In genomic region chr14:23469127-23469905, GRCh38 we compare ENCODE assay signal across 8 cellular contexts. TPM values are rescaled to one million over a fixed set of nuclear protein-coding genes. Genes with fewer than 3 reads are reported as not detected.
DNase-seq lines count a peak whose midpoint lies in the region; ATAC-seq and TF ChIP-seq lines count a peak whose summit lies in the region.

NGDN (plus strand) TSS chr14:23469703; CDS start chr14:23469716, 13 bp downstream.

- peak within 1 kb of the TSS; percentile 51 for H2BK5ac ChIP-seq in IMR-90 (ENCODE audit: low read depth, low read length, poor library complexity, severe bottlenecking)

- intact Hi-C loops in IMR-90 (cut with micrococcal nuclease), result loop anchor here (1.0 kb wide), 1 partner anchor 141 kb away; no protein-coding TSS in a partner anchor
- intact Hi-C loops in OCI-LY7 (cut with micrococcal nuclease; ENCODE audit: unreplicated experiment), result loop anchor here (5.0 kb wide), 1 partner anchor 147 kb away; the partner anchor contains the start of gene PABPN1

- peaks cover 3% of the 10 kb centered on the region for H3K36me3 ChIP-seq in IMR-90 (ENCODE audit: control insufficient read depth, insufficient read depth, low read length)
- H3K36me3 ChIP-seq in OCI-LY7 (ENCODE audit: insufficient read depth, low read length), result peaks cover 30% of the 10 kb centered on the region

- dilution Hi-C loops in IMR-90 (cut with HindIII; ENCODE audit: low sequenced_read_pairs, unreplicated experiment), result no loop called here

- no peak within 1 kb of the TSS for H2BK15ac ChIP-seq in IMR-90 (ENCODE audit: low read depth, low read length)

- CTCF ChIA-PET in IMR-90 (lab: Yijun Ruan, JAX), result no interaction called here
- CTCF ChIA-PET in OCI-LY7 (lab: Charles Lee; ENCODE audit: unreplicated experiment), result no interaction called here

- H3K4me1 ChIP-seq in IMR-90 (ENCODE audit: control insufficient read depth, insufficient read depth, low read length), result no peaks in the 10 kb centered on the region
- H3K4me1 ChIP-seq in OCI-LY7 (ENCODE audit: insufficient read depth, low read length, poor library complexity, severe bottlenecking), result peaks cover 10% of the 10 kb centered on the region
- H3K4me1 ChIP-seq in mononuclear cell (ENCODE audit: insufficient read depth, low read length), result peaks cover 12% of the 10 kb centered on the region

- no peaks in the 10 kb centered on the region for H4K20me1 ChIP-seq in IMR-90 (ENCODE audit: insufficient read depth, low read length)
- H4K20me1 ChIP-seq in OCI-LY7 (ENCODE audit: insufficient read depth, low read length), result no peaks in the 10 kb centered on the region

- H3K56ac ChIP-seq in IMR-90 (ENCODE audit: extremely low read depth, insufficient read depth, low read length), result peak within 1 kb of the TSS; percentile 77

- peaks cover 3% of the 10 kb centered on the region; the same call in 1 of the 2 replicates for H3K9me1 ChIP-seq in IMR-90 (ENCODE audit: insufficient read depth, low read length)

- H3K27ac ChIP-seq in IMR-90 (ENCODE audit: insufficient read depth, low read length) (peak within 1 kb of the TSS; percentile 69), OCI-LY7 (ENCODE audit: low read depth, low read length, poor library complexity, severe bottlenecking) (peak within 1 kb of the TSS; percentile 21)

- ATAC-seq in GM21528 (IDR thresholded peaks at IDR 0.05; ENCODE audit: low FRiP score, unreplicated experiment) (peak; percentile 97), IMR-90 (ENCODE audit: low read depth) (peak; percentile 98)

- H3K4ac ChIP-seq in IMR-90 (ENCODE audit: low read depth, low read length), result peak within 1 kb of the TSS; percentile 88

- peak; percentile 51 for TF ChIP-seq RAD21 in IMR-90 (IDR thresholded peaks at IDR 0.05; ENCODE audit: low read length)

- H3K9ac ChIP-seq in IMR-90 (ENCODE audit: low read depth, low read length), result peak within 1 kb of the TSS; percentile 86

- no peaks in the 10 kb centered on the region for H3K9me2 ChIP-seq in OCI-LY7 (ENCODE audit: insufficient read depth, low read length)

- TF ChIP-seq POLR2A in IMR-90 (IDR thresholded peaks at IDR 0.05; ENCODE audit: low read depth, low read length), result peak; percentile 90

- peak within 1 kb of the TSS; percentile 72 for H2BK120ac ChIP-seq in IMR-90 (ENCODE audit: low read depth, low read length)

- 6% methylated on average over 20 of the region's 41 CpGs; no CpG with 5 or more reads in 1 of the 2 experiments for WGBS in IMR-90 (ENCODE audit: extremely low coverage in 2 of 2, insufficient read length in 1 of 2), 2 experiments

- DNase-seq in DMS153 (lab: John Stamatoyannopoulos, UW) (peak; percentile 100), IMR-90 (peak; percentile 100), OCI-LY7 (ENCODE audit: low spot score) (peak; percentile 99), activated T-cell treated with anti-CD3 and anti-CD28 coated beads for 24 hours (ENCODE audit: low read depth) (peak; percentile 90), epithelial cell of esophagus (ENCODE audit: low read depth) (peak; percentile 100)
- DNase-seq in stimulated activated CD8-positive, alpha-beta memory T cell treated with anti-CD3 and anti-CD28 coated beads, Interleukin-4, amount 100 ng/mL, for 1 hour (ENCODE audit: low read depth in 2 of 2, low spot score in 1 of 2), result peak; percentile 65 to 82

- H2AK5ac ChIP-seq in IMR-90 (ENCODE audit: low read depth, low read length), result peak within 1 kb of the TSS; percentile 68; the same call in 1 of the 2 replicates

- in situ Hi-C loops in IMR-90 (cut with MboI; ENCODE audit: low sequenced_read_pairs), result loop anchor here (10.0 kb wide), 1 partner anchor 205 kb away; no protein-coding TSS in a partner anchor

- peak within 1 kb of the TSS; percentile 97 to 99 for H4K8ac ChIP-seq in IMR-90 (ENCODE audit: low read depth in 2 of 2, low read length in 2 of 2)

- TF ChIP-seq CTCF in IMR-90 (conservative IDR thresholded peaks at IDR 0.05; ENCODE audit: low read depth, low read length), result peak; percentile 83
- TF ChIP-seq CTCF in OCI-LY7 (conservative IDR thresholded peaks at IDR 0.05; ENCODE audit: low read length), result peak; percentile 73
- TF ChIP-seq CTCF in epithelial cell of esophagus (IDR thresholded peaks at IDR 0.05; ENCODE audit: insufficient read depth, low read depth, low read length, missing control alignments), result peak; percentile 85

- no peak within 1 kb of the TSS for H3K23ac ChIP-seq in IMR-90 (ENCODE audit: low read depth, low read length)

- H3K79me2 ChIP-seq in OCI-LY7 (ENCODE audit: insufficient read depth, low read depth, low read length), result peaks cover 20% of the 10 kb centered on the region

- peak within 1 kb of the TSS; percentile 95 for H3K14ac ChIP-seq in IMR-90 (replicated peaks; ENCODE audit: low read depth, low read length)

- H2AK9ac ChIP-seq in IMR-90 (replicated peaks; ENCODE audit: low read depth, low read length, poor library complexity), result peak within 1 kb of the TSS; percentile 86

- BruUV-seq in IMR-90 (replicated peaks; lab: Mats Ljungman, UMichigan) (no TSS peak), OCI-LY7 (replicated peaks; lab: Mats Ljungman, UMichigan) (no TSS peak)

- H3K18ac ChIP-seq in IMR-90 (ENCODE audit: low read depth, low read length), result peak within 1 kb of the TSS; percentile 19

- POLR2A ChIA-PET in IMR-90 (lab: Charles Lee; ENCODE audit: unreplicated experiment) (interaction anchor here (0.5 to 0.7 kb wide), 2 partner anchors 60 to 109 kb away, joined by 3 read pairs; no protein-coding TSS in a partner anchor), OCI-LY7 (lab: Charles Lee) (interaction anchor here (0.5 to 1.4 kb wide), 3 partner anchors 92 to 685 kb away, joined by 3 to 6 read pairs (median 3); partner anchors contain the start of gene PABPN1)

- no peaks in the 10 kb centered on the region for H3K27me3 ChIP-seq in IMR-90 (ENCODE audit: control insufficient read depth, insufficient read depth, low read length)
- H3K27me3 ChIP-seq in mononuclear cell (ENCODE audit: insufficient read depth, low read length), result no peaks in the 10 kb centered on the region

- H2AFZ ChIP-seq in IMR-90 (replicated peaks; ENCODE audit: low read length, poor library complexity), result peak within 1 kb of the TSS; percentile 98
- peak within 1 kb of the TSS; percentile 97 for H2AFZ ChIP-seq in OCI-LY7 (ENCODE audit: low read length)

- peak within 1 kb of the TSS; percentile 57 for H4K91ac ChIP-seq in IMR-90 (ENCODE audit: insufficient read depth, low read depth, low read length)

- no peaks in the 10 kb centered on the region for H3K9me3 ChIP-seq in IMR-90 (ENCODE audit: control insufficient read depth, insufficient read depth, low read length)
- H3K9me3 ChIP-seq in OCI-LY7 (ENCODE audit: low read length), result peaks cover 9% of the 10 kb centered on the region
- H3K9me3 ChIP-seq in mononuclear cell (ENCODE audit: low read depth, low read length), result no peaks in the 10 kb centered on the region

- peaks cover 12 to 19% of the 10 kb centered on the region in 2 experiments for H3K79me1 ChIP-seq in IMR-90 (ENCODE audit: low read depth in 1 of 2, low read length in 2 of 2)

- no peak within 1 kb of the TSS for H2BK20ac ChIP-seq in IMR-90 (ENCODE audit: low read depth, low read length)

- H3K4me3 ChIP-seq in IMR-90 (ENCODE audit: insufficient read depth, low read depth, low read length) (peak within 1 kb of the TSS; percentile 81), OCI-LY7 (ENCODE audit: low read depth, low read length, poor library complexity, severe bottlenecking) (peak within 1 kb of the TSS; percentile 77), epithelial cell of esophagus (ENCODE audit: low read length) (peak within 1 kb of the TSS; percentile 98), mononuclear cell (ENCODE audit: low read length) (peak within 1 kb of the TSS; percentile 69)

- peak within 1 kb of the TSS; percentile 93 for H4K5ac ChIP-seq in IMR-90 (ENCODE audit: low read depth, low read length)

- H3K4me2 ChIP-seq in IMR-90 (ENCODE audit: low read depth, low read length) (peak within 1 kb of the TSS; percentile 67), OCI-LY7 (ENCODE audit: low read length) (peak within 1 kb of the TSS; percentile 66)

TF ChIP-seq in IMR-90, 13 proteins besides CTCF, POLR2A, EP300 and RAD21 (continues in another document):
- TF ChIP-seq NFE2L2 (IDR thresholded peaks at IDR 0.05; ENCODE audit: low read depth, low read length) (no peak), CEBPB (IDR thresholded peaks at IDR 0.05; ENCODE audit: low read depth, low read length) (peak; percentile 79), FOS (IDR thresholded peaks at IDR 0.05; ENCODE audit: low read depth, low read length) (peak; percentile 71; the same call in 1 of the 2 replicates), MAZ (IDR thresholded peaks at IDR 0.05; ENCODE audit: borderline replicate concordance, low read depth, low read length) (0 out of 2 replicates have a peak, but pooled peaks have one; percentile 24), RCOR1 (IDR thresholded peaks at IDR 0.05; ENCODE audit: insufficient replicate concordance, low read length) (no peak), BHLHE40 (IDR thresholded peaks at IDR 0.05; ENCODE audit: low read depth, low read length) (no peak), SMC3 (IDR thresholded peaks at IDR 0.05; ENCODE audit: low read depth, low read length) (peak; percentile 31), MXI1 (IDR thresholded peaks at IDR 0.05; ENCODE audit: borderline replicate concordance, low read depth, low read length) (peak; percentile 35; the same call in 1 of the 2 replicates), RFX5 (IDR thresholded peaks at IDR 0.05; ENCODE audit: low read depth, low read length) (peak; percentile 74; the same call in 1 of the 2 replicates), CHD1 (IDR thresholded peaks at IDR 0.05; ENCODE audit: low read depth, low read length) (no peak), MAFK (IDR thresholded peaks at IDR 0.05; ENCODE audit: low read depth, low read length) (no peak)
- TF ChIP-seq, protein P1, sequence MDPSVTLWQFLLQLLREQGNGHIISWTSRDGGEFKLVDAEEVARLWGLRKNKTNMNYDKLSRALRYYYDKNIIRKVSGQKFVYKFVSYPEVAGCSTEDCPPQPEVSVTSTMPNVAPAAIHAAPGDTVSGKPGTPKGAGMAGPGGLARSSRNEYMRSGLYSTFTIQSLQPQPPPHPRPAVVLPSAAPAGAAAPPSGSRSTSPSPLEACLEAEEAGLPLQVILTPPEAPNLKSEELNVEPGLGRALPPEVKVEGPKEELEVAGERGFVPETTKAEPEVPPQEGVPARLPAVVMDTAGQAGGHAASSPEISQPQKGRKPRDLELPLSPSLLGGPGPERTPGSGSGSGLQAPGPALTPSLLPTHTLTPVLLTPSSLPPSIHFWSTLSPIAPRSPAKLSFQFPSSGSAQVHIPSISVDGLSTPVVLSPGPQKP (IDR thresholded peaks at IDR 0.05; ENCODE audit: borderline replicate concordance, low read depth, low read length), result no peak

RNA-seq across cellular contexts. Expression of gene NGDN, which starts in this region (rescaled TPM):
- total RNA-seq in IMR-90 (2012; rRNA removed) (49.8 and 50.0 TPM in 2 replicates), OCI-LY7 (2022) (48.7 and 57.5 TPM in 2 replicates), mononuclear cell (92.7 TPM)
- polyA plus RNA-seq in IMR-90 (2012; rRNA removed), result 43.6 and 48.1 TPM in 2 replicates
- 11.3 and 34.3 TPM in 2 replicates for polyA plus RNA-seq in IMR-90 (2012; cell fraction: cytosol; rRNA removed)
- 12.9 and 84.6 TPM in 2 replicates for polyA plus RNA-seq in IMR-90 (2012; cell fraction: nucleus; rRNA removed; ENCODE audit: low replicate concordance)
- 53.6 and 87.1 TPM in 2 replicates for total RNA-seq in OCI-LY7 (2014; rRNA removed; shearing (Covaris generic))

Comparison
In these comparisons a context has a peak if more than half of its experiments do, and no peak if none do; other contexts are left out.
1. Peak in every context shown above with its lines: DNase-seq, ATAC-seq, H3K4me3 ChIP-seq and H3K27ac ChIP-seq.